Comparison of ENCODE assay signal across 36 cellular contexts in genomic region chr5:92780057-92780456, GRCh38.
"Had no signal": no experiment of that assay in that cellular context is flagged by ENCODE, and none has a peak within 500 bp of the region (broad histone marks: within the 10 kb centered on the region; RNA-seq: fewer than 3 reads in every experiment).

No MANE protein-coding gene starts in this region.

- H3K27ac ChIP-seq: colonic mucosa, Peyer's patch, SJSA1 had no signal

- H3K4me2 ChIP-seq: SK-N-SH had no signal

- ATAC-seq: activated naive CD8-positive, alpha-beta T cell treated with anti-CD3 and anti-CD28 coated beads, Interleukin-2, amount 50 U/mL, for 24 hours; activated T-cell treated with anti-CD3 and anti-CD28 coated beads, Interleukin-2, amount 50 U/mL, for 4 hours had no signal

- DNase-seq: activated B cell treated with CpG ODN at 0.5 μM for 24 hours; activated CD4-positive, alpha-beta memory T cell treated with anti-CD3 and anti-CD28 coated beads for 36 hours; activated CD4-positive, alpha-beta T cell treated with anti-CD3 and anti-CD28 coated beads for 4 hours; activated CD4-positive, alpha-beta T cell treated with anti-CD3 and anti-CD28 coated beads, Interleukin-2, amount 50 U/mL, for 1 hour; activated CD4-positive, CD25-positive, alpha-beta regulatory T cell treated with anti-CD3 and anti-CD28 coated beads, Interleukin-2, amount 50 U/mL, for 72 hours; activated CD8-positive, alpha-beta memory T cell treated with anti-CD3 and anti-CD28 coated beads, Interleukin-2, amount 50 U/mL, for 4 hours; activated naive CD4-positive, alpha-beta T cell treated with anti-CD3 and anti-CD28 coated beads, Interleukin-2, amount 10 ng/mL, durations not matched to agents 7 days and 5 days; activated naive CD8-positive, alpha-beta T cell treated with anti-CD3 and anti-CD28 coated beads, Interleukin-2, amount 50 U/mL, for 24 hours; activated T-cell treated with anti-CD3 and anti-CD28 coated beads for 4 hours; activated T-cell treated with anti-CD3 and anti-CD28 coated beads, Interleukin-2, amount 50 U/mL, for 4 hours; anterior cingulate cortex; caudate nucleus; colonic mucosa; Kasumi-1; KG1; MG63; MV-4-11; NCI-H1092; NCI-H1417; NCI-H146; NCI-H187; NCI-H2029 treated with DMSO at 0.1 percent for 48 hours; NCI-H2171 treated with DMSO at 0.1 percent for 48 hours; NCI-H226; NCI-H446 treated with DMSO at 0.1 percent for 48 hours; NCI-H524; Peyer's patch; RPMI8226; SHP77 treated with DMSO at 0.1 percent for 48 hours; SK-N-SH had no signal

- H3K36me3 Mint-ChIP-seq: activated CD4-positive, alpha-beta memory T cell treated with anti-CD3 and anti-CD28 coated beads for 36 hours; activated naive CD4-positive, alpha-beta T cell treated with anti-CD3 and anti-CD28 coated beads, Interleukin-2, amount 10 ng/mL, durations not matched to agents 7 days and 5 days; activated naive CD8-positive, alpha-beta T cell; brain had no signal

- H3K27me3 Mint-ChIP-seq: activated B cell treated with CpG ODN at 0.5 μM for 24 hours; activated CD4-positive, alpha-beta memory T cell treated with anti-CD3 and anti-CD28 coated beads for 36 hours; activated naive CD4-positive, alpha-beta T cell treated with anti-CD3 and anti-CD28 coated beads, Interleukin-2, amount 10 ng/mL, durations not matched to agents 7 days and 5 days; activated naive CD8-positive, alpha-beta T cell; activated naive CD8-positive, alpha-beta T cell treated with anti-CD3 and anti-CD28 coated beads, Interleukin-2, amount 50 U/mL, for 24 hours; brain had no signal

- H3K4me1 ChIP-seq: colonic mucosa, Peyer's patch, SJSA1 had no signal

- H3K9me3 Mint-ChIP-seq: activated B cell treated with CpG ODN at 0.5 μM for 24 hours; activated naive CD4-positive, alpha-beta T cell treated with anti-CD3 and anti-CD28 coated beads, Interleukin-2, amount 10 ng/mL, durations not matched to agents 7 days and 5 days; activated T-cell treated with anti-CD3 and anti-CD28 coated beads, Interleukin-2, amount 50 U/mL, for 4 hours; activated T-helper 1 cell treated with anti-CD3 and anti-CD28 coated beads, Interleukin-12 subunit alpha, Interleukin-12 subunit beta, Interleukin-2, Interleukin-4 antibody, amounts not matched to agents 30 ng/mL and 10 ng/mL and 1 ng/mL, durations not matched to agents 14 hours and 24 hours and 36 hours; T-helper 2 cell treated with Interferon-gamma antibody and Interleukin-4, amounts not matched to agents 5 μg/mL and 100 μg/mL, for 36 hours had no signal

- H3K36me3 ChIP-seq: colonic mucosa, MG63, Peyer's patch, SJSA1 had no signal

- H3K4me1 Mint-ChIP-seq: activated B cell treated with CpG ODN at 0.5 μM for 24 hours; activated naive CD4-positive, alpha-beta T cell treated with anti-CD3 and anti-CD28 coated beads, Interleukin-2, amount 10 ng/mL, durations not matched to agents 7 days and 5 days; activated naive CD8-positive, alpha-beta T cell treated with anti-CD3 and anti-CD28 coated beads, Interleukin-2, amount 50 U/mL, for 24 hours had no signal

- H3K4me3 Mint-ChIP-seq: activated B cell treated with CpG ODN at 0.5 μM for 24 hours; activated CD4-positive, alpha-beta memory T cell treated with anti-CD3 and anti-CD28 coated beads for 36 hours; activated naive CD4-positive, alpha-beta T cell treated with anti-CD3 and anti-CD28 coated beads, Interleukin-2, amount 10 ng/mL, durations not matched to agents 7 days and 5 days; activated naive CD8-positive, alpha-beta T cell; activated naive CD8-positive, alpha-beta T cell treated with anti-CD3 and anti-CD28 coated beads, Interleukin-2, amount 50 U/mL, for 24 hours; activated T-cell treated with anti-CD3 and anti-CD28 coated beads, Interleukin-2, amount 50 U/mL, for 4 hours; activated T-helper 1 cell treated with anti-CD3 and anti-CD28 coated beads, Interleukin-12 subunit alpha, Interleukin-12 subunit beta, Interleukin-2, Interleukin-4 antibody, amounts not matched to agents 30 ng/mL and 10 ng/mL and 1 ng/mL, durations not matched to agents 14 hours and 24 hours and 36 hours; brain; T-helper 1 cell treated with Interleukin-12 subunit alpha and Interleukin-12 subunit beta and Interleukin-4 antibody, amounts not matched to agents 30 μg/mL and 1 μg/mL, for 36 hours; T-helper 2 cell treated with Interferon-gamma antibody and Interleukin-4, amounts not matched to agents 5 μg/mL and 100 μg/mL, for 36 hours had no signal

- H3K27ac Mint-ChIP-seq: activated B cell treated with CpG ODN at 0.5 μM for 24 hours; activated CD4-positive, alpha-beta memory T cell treated with anti-CD3 and anti-CD28 coated beads for 36 hours; activated naive CD4-positive, alpha-beta T cell treated with anti-CD3 and anti-CD28 coated beads, Interleukin-2, amount 10 ng/mL, durations not matched to agents 7 days and 5 days; activated naive CD8-positive, alpha-beta T cell; activated naive CD8-positive, alpha-beta T cell treated with anti-CD3 and anti-CD28 coated beads, Interleukin-2, amount 50 U/mL, for 24 hours; activated T-helper 1 cell treated with anti-CD3 and anti-CD28 coated beads, Interleukin-12 subunit alpha, Interleukin-12 subunit beta, Interleukin-2, Interleukin-4 antibody, amounts not matched to agents 30 ng/mL and 10 ng/mL and 1 ng/mL, durations not matched to agents 14 hours and 24 hours and 36 hours; brain; T-helper 1 cell treated with Interleukin-12 subunit alpha and Interleukin-12 subunit beta and Interleukin-4 antibody, amounts not matched to agents 30 μg/mL and 1 μg/mL, for 36 hours; T-helper 2 cell treated with Interferon-gamma antibody and Interleukin-4, amounts not matched to agents 5 μg/mL and 100 μg/mL, for 36 hours had no signal

- H3K4me3 ChIP-seq: colonic mucosa, MG63, Peyer's patch, SJSA1 had no signal

- H3K9ac ChIP-seq: SK-N-SH had no signal

- H3K27me3 ChIP-seq: colonic mucosa, MG63, Peyer's patch, SJSA1 had no signal

- H3K9me3 ChIP-seq: colonic mucosa, MG63, Peyer's patch, SJSA1, SK-N-SH had no signal
